In the genomic region with DNA sequence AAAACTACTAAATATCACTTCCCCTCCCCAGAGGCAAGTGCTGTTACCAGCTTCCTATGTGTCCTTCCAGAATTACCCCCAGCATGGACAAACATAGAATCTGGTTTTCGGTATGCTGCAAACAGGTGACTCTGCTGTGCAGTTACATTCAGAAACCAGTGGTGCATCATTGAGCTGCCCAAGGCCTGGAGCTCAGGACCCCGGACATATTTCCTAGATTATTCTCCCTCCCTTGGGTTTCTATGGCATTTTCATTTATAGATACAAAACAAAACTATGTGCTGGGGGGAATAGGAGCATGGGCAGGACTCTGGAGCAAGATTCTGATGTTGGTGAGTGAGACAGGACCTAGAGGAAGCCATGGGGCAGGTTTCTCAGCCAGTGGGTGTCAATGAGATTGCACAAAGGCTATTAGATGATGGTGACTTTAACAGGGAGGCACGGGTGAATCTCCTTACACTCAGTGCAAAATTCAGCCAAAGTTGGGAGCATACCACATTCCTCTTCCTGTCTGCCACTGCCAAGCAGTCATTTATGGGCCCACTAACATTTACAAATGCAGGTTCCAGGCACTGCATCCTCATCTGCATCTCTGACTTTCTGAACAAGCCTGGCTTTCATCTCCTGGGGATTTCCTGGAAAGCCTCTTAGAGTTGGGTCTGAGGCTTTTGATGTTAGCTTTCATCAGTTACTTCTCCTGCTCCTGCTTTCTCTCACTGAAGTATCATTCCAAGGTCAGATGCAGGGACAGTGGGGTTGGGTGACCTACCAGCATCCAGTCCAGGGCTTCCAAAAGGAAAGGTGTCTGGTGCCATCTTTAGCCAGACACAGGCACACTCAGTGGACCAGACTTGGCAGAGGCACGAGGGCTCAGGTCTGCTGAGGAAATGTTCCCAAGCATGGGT, we compare ENCODE assay signal across 1 cellular context.
TF ChIP-seq lines count a peak whose summit lies in the region.

No MANE protein-coding gene starts in this region.

TF ChIP-seq in IMR-90, 13 proteins besides CTCF, POLR2A, EP300 and RAD21:
- TF ChIP-seq, protein P1, sequence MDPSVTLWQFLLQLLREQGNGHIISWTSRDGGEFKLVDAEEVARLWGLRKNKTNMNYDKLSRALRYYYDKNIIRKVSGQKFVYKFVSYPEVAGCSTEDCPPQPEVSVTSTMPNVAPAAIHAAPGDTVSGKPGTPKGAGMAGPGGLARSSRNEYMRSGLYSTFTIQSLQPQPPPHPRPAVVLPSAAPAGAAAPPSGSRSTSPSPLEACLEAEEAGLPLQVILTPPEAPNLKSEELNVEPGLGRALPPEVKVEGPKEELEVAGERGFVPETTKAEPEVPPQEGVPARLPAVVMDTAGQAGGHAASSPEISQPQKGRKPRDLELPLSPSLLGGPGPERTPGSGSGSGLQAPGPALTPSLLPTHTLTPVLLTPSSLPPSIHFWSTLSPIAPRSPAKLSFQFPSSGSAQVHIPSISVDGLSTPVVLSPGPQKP (IDR thresholded peaks at IDR 0.05; ENCODE audit: borderline replicate concordance, low read depth, low read length): no peak
- TF ChIP-seq BHLHE40 (IDR thresholded peaks at IDR 0.05; ENCODE audit: low read depth, low read length): no peak
- no peak for TF ChIP-seq RCOR1 (IDR thresholded peaks at IDR 0.05; ENCODE audit: insufficient replicate concordance, low read length)
- TF ChIP-seq, protein P2, sequence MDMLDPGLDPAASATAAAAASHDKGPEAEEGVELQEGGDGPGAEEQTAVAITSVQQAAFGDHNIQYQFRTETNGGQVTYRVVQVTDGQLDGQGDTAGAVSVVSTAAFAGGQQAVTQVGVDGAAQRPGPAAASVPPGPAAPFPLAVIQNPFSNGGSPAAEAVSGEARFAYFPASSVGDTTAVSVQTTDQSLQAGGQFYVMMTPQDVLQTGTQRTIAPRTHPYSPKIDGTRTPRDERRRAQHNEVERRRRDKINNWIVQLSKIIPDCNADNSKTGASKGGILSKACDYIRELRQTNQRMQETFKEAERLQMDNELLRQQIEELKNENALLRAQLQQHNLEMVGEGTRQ (IDR thresholded peaks at IDR 0.05; ENCODE audit: low read depth, low read length): no peak
- TF ChIP-seq MAZ (IDR thresholded peaks at IDR 0.05; ENCODE audit: borderline replicate concordance, low read depth, low read length): no peak
- TF ChIP-seq CHD1 (IDR thresholded peaks at IDR 0.05; ENCODE audit: low read depth, low read length): no peak
- TF ChIP-seq MAFK (IDR thresholded peaks at IDR 0.05; ENCODE audit: low read depth, low read length): no peak
- TF ChIP-seq FOS (IDR thresholded peaks at IDR 0.05; ENCODE audit: low read depth, low read length): no peak
- no peak for TF ChIP-seq NFE2L2 (IDR thresholded peaks at IDR 0.05; ENCODE audit: low read depth, low read length)
